Comparison of ENCODE assay signal across 1 cellular context in the genomic region with DNA sequence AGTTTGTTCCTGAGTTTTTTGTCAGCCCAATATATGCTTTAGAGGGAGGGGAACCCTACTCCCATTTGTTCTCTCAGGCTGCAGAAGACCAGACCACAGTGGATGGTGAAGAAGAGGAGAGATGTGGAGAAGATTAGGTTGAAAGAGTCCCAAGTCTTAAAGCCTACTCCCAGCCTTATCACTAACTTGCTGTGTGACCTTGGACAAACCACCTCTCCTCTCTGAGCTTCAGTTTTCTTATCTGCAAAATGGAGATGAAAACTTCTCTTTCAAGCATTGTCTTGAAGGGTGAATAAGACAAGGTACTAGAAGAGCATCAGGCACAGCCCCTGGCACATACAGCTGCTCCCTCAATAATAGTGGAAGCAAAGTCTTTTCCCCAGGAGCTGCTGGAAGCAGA.
TF ChIP-seq lines count a peak whose summit lies in the region.

No MANE protein-coding gene starts in this region.

TF ChIP-seq in HCT116, 20 proteins besides CTCF, POLR2A, EP300 and RAD21 (continued from another document):
- TF ChIP-seq, protein P1, sequence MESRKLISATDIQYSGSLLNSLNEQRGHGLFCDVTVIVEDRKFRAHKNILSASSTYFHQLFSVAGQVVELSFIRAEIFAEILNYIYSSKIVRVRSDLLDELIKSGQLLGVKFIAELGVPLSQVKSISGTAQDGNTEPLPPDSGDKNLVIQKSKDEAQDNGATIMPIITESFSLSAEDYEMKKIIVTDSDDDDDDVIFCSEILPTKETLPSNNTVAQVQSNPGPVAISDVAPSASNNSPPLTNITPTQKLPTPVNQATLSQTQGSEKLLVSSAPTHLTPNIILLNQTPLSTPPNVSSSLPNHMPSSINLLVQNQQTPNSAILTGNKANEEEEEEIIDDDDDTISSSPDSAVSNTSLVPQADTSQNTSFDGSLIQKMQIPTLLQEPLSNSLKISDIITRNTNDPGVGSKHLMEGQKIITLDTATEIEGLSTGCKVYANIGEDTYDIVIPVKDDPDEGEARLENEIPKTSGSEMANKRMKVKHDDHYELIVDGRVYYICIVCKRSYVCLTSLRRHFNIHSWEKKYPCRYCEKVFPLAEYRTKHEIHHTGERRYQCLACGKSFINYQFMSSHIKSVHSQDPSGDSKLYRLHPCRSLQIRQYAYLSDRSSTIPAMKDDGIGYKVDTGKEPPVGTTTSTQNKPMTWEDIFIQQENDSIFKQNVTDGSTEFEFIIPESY (IDR thresholded peaks at IDR 0.05; ENCODE audit: extremely low read depth, insufficient replicate concordance, low read length), result no peak
- TF ChIP-seq CEBPB (IDR thresholded peaks at IDR 0.05; ENCODE audit: low read depth) (no peak), SRF (IDR thresholded peaks at IDR 0.05; ENCODE audit: low read depth) (no peak), YY1 (IDR thresholded peaks at IDR 0.05; ENCODE audit: extremely low read depth, insufficient replicate concordance, low read depth, low read length) (no peak), ZFX (IDR thresholded peaks at IDR 0.05) (no peak), SIN3A (IDR thresholded peaks at IDR 0.05; ENCODE audit: low read depth) (no peak), JUND (IDR thresholded peaks at IDR 0.05) (no peak), TCF7L2 (IDR thresholded peaks at IDR 0.05; ENCODE audit: borderline replicate concordance, extremely low read depth, insufficient read depth, insufficient read length) (no peak)
- TF ChIP-seq, protein P2, sequence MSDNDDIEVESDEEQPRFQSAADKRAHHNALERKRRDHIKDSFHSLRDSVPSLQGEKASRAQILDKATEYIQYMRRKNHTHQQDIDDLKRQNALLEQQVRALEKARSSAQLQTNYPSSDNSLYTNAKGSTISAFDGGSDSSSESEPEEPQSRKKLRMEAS (IDR thresholded peaks at IDR 0.05), result no peak
- TF ChIP-seq, protein P3, sequence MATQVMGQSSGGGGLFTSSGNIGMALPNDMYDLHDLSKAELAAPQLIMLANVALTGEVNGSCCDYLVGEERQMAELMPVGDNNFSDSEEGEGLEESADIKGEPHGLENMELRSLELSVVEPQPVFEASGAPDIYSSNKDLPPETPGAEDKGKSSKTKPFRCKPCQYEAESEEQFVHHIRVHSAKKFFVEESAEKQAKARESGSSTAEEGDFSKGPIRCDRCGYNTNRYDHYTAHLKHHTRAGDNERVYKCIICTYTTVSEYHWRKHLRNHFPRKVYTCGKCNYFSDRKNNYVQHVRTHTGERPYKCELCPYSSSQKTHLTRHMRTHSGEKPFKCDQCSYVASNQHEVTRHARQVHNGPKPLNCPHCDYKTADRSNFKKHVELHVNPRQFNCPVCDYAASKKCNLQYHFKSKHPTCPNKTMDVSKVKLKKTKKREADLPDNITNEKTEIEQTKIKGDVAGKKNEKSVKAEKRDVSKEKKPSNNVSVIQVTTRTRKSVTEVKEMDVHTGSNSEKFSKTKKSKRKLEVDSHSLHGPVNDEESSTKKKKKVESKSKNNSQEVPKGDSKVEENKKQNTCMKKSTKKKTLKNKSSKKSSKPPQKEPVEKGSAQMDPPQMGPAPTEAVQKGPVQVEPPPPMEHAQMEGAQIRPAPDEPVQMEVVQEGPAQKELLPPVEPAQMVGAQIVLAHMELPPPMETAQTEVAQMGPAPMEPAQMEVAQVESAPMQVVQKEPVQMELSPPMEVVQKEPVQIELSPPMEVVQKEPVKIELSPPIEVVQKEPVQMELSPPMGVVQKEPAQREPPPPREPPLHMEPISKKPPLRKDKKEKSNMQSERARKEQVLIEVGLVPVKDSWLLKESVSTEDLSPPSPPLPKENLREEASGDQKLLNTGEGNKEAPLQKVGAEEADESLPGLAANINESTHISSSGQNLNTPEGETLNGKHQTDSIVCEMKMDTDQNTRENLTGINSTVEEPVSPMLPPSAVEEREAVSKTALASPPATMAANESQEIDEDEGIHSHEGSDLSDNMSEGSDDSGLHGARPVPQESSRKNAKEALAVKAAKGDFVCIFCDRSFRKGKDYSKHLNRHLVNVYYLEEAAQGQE (IDR thresholded peaks at IDR 0.05; ENCODE audit: low read depth), result no peak
